ENCODE assay signal across 9 cellular contexts in the genomic region with DNA sequence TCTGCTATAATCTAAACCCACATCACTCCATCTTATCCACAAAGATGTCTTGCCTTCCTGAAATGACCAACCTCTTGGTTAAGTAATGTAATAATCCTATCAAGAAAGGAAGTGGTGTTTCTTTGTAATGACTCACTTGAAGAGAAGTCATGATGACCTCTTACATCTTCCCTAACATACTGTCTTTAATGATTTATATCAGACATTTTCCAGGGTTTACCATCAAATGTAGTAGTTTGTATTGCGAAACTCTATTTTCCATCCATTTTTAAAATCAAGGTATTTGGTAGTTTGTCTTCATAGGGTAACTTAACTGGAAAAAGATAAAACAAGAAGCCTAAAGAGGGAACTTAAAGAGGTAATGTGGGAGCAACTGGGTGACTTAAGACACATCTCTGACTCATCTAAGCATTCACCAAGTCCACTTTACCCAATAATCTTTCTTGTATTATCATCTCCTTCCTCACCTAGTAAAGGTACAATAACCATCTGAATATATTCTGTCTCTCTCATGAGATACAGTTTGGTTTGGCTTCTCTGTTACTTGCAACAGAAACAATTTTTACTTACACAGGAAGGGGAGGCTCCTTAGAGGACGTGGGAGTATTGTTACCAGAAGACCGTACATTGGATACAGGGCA. TPM values are rescaled to one million over a fixed set of nuclear protein-coding genes. Genes with fewer than 3 reads are reported as not detected.
DNase-seq lines count a peak whose midpoint lies in the region; ATAC-seq and TF ChIP-seq lines count a peak whose summit lies in the region.
"Had no signal": no experiment of that assay in that cellular context is flagged by ENCODE, and none has a peak within 500 bp of the region (broad histone marks: within the 10 kb centered on the region; RNA-seq: fewer than 3 reads in every experiment).

No MANE protein-coding gene starts in this region.

- TF ChIP-seq CTCF in VCaP (conservative IDR thresholded peaks at IDR 0.05), result no peak

- peak overlapping the region; percentile 87; the same call in 1 of the 2 replicates for H3K27ac ChIP-seq in VCaP
- H3K27ac ChIP-seq: cardiac muscle cell had no signal

- ATAC-seq in GM18907 (IDR thresholded peaks at IDR 0.05; ENCODE audit: unreplicated experiment), result peak; percentile 44
- peak; percentile 32 for ATAC-seq in HG03558 (IDR thresholded peaks at IDR 0.05; ENCODE audit: extremely low read depth, unreplicated experiment)
- no peak for ATAC-seq in GM18498 (IDR thresholded peaks at IDR 0.05; ENCODE audit: unreplicated experiment)
- ATAC-seq: left lobe of liver had no signal

- DNase-seq in renal cortical epithelial cell (ENCODE audit: low read depth) (peak; percentile 56), NCI-H526 treated with DMSO at 0.1 percent for 48 hours (lab: John Stamatoyannopoulos, UW) (no peak), T1000 (lab: John Stamatoyannopoulos, UW) (no peak)

RNA-seq across cellular contexts. Expression of gene MAPK6, which starts 5.7 kb away (rescaled TPM):
- 55.4 and 68.1 TPM in 2 replicates for total RNA-seq in renal cortical epithelial cell

RNA-seq across cellular contexts. Expression of gene LEO1, which starts 41.7 kb away (rescaled TPM):
- 18.8 and 49.9 TPM in 2 replicates for total RNA-seq in renal cortical epithelial cell
